ENCODE assay signal across 22 cellular contexts in the genomic region with DNA sequence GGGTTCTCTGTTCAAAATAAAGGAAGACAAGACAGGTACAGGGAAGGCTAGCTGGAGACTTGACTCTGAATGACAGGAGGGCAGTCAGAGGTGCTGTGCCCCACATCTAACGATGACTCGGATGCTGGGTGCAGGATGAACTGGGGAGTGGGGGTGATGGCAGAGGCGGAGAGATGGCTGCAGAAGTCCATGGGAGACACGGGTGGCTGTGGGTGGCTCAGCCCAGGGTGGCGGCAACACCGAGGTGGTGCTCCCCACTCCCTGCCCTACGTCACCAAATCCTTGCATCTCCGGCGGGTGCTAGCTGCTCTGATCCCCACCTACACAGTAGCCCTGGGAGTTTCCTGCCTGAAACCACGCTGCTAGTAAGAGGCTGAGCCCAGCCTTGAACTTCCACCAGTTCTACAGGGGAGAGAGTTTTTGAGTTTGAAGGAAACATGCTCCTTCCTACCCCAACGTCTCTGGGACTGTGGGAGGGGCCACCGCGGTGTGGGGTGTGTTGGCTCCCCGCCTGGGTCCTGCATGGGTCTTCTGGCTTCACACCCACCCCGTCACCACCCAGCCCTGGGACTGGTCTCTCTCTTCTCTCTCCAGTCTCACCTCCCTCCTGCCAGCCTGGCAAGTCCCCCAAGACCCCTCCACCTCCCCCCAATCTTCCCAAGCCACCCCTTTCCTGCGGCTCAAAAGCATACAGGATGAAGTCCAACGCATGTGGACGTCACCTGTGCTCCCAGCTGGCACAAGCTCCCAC. TPM values are rescaled to one million over a fixed set of nuclear protein-coding genes. Genes with fewer than 3 reads are reported as not detected.
"Had no signal": no experiment of that assay in that cellular context is flagged by ENCODE, and none has a peak within 500 bp of the region (broad histone marks: within the 10 kb centered on the region; RNA-seq: fewer than 3 reads in every experiment).

No MANE protein-coding gene starts in this region.

- H3K4me3 Mint-ChIP-seq: activated B cell treated with CpG ODN at 0.5 μM for 24 hours; mesothelial cell of epicardium; stimulated activated naive B cell treated with anti-CD40 and anti-IgM and Interleukin-4, amounts not matched to agents 10 μg/mL and 1 μg/mL and 100 μg/mL, for 72 hours had no signal

- H3K4me3 ChIP-seq: esophagus muscularis mucosa, heart right ventricle, right atrium auricular region, SJCRH30, thyroid gland, upper lobe of left lung, vagina had no signal

- H3K4me1 ChIP-seq: foreskin keratinocyte, heart right ventricle, parathyroid adenoma, SJCRH30, vagina had no signal

- H2AFZ ChIP-seq: parathyroid adenoma had no signal

- H3K27ac ChIP-seq: esophagus muscularis mucosa, foreskin keratinocyte, heart right ventricle, parathyroid adenoma, right atrium auricular region, SJCRH30, thyroid gland, upper lobe of left lung, vagina had no signal

- H3K27ac Mint-ChIP-seq: activated B cell treated with CpG ODN at 0.5 μM for 24 hours; activated naive CD4-positive, alpha-beta T cell treated with anti-CD3 and anti-CD28 coated beads, Interleukin-2, amount 50 U/mL, for 24 hours; mesothelial cell of epicardium; stimulated activated naive B cell treated with anti-CD40 and anti-IgM and Interleukin-4, amounts not matched to agents 10 μg/mL and 1 μg/mL and 100 μg/mL, for 72 hours had no signal

- H3K4me1 Mint-ChIP-seq: mesothelial cell of epicardium had no signal

- H3K36me3 Mint-ChIP-seq: activated naive CD4-positive, alpha-beta T cell treated with anti-CD3 and anti-CD28 coated beads, Interleukin-2, amount 50 U/mL, for 24 hours; mesothelial cell of epicardium; naive B cell; stimulated activated naive B cell treated with anti-CD40 and anti-IgM and Interleukin-4, amounts not matched to agents 10 μg/mL and 1 μg/mL and 100 μg/mL, for 72 hours had no signal

- DNase-seq: activated B cell treated with CpG ODN at 0.5 μM for 24 hours; dermis blood vessel endothelial cell; effector CD4-positive, alpha-beta T cell; foreskin keratinocyte; heart right ventricle; naive B cell; SJCRH30; stimulated activated CD8-positive, alpha-beta memory T cell treated with anti-CD3 and anti-CD28 coated beads, Interleukin-4, amount 100 ng/mL, for 48 hours; stimulated activated naive B cell treated with anti-CD40 and anti-IgM and Interleukin-4, amounts not matched to agents 10 μg/mL and 1 μg/mL and 100 μg/mL, for 72 hours; thyroid gland; upper lobe of left lung had no signal

- H3K9me3 Mint-ChIP-seq: activated B cell treated with CpG ODN at 0.5 μM for 24 hours; activated naive CD4-positive, alpha-beta T cell treated with anti-CD3 and anti-CD28 coated beads, Interleukin-2, amount 50 U/mL, for 24 hours; mesothelial cell of epicardium; naive B cell; stimulated activated naive B cell treated with anti-CD40 and anti-IgM and Interleukin-4, amounts not matched to agents 10 μg/mL and 1 μg/mL and 100 μg/mL, for 72 hours had no signal

- H3K36me3 ChIP-seq: esophagus muscularis mucosa, heart right ventricle, right atrium auricular region, SJCRH30, thyroid gland, upper lobe of left lung, vagina had no signal

- H3K27me3 ChIP-seq: SJCRH30, thyroid gland had no signal

- ATAC-seq: foreskin keratinocyte, heart right ventricle, SK-N-SH treated with all-trans-retinoic acid at 6 μM for 48 hours had no signal

- H3K9ac ChIP-seq: parathyroid adenoma had no signal

- H3K9me3 ChIP-seq: esophagus muscularis mucosa, heart right ventricle, right atrium auricular region, SJCRH30, thyroid gland, upper lobe of left lung, vagina had no signal

RNA-seq across cellular contexts. Expression of a gene that starts 4.5 kb away (rescaled TPM):
- total RNA-seq: activated B cell treated with CpG ODN at 0.5 μM for 24 hours, bronchial epithelial cell, dermis blood vessel endothelial cell, foreskin keratinocyte, glomerular endothelial cell, kidney epithelial cell, pulmonary artery endothelial cell, SJCRH30, thyroid gland, vagina had no signal
- polyA plus RNA-seq: foreskin keratinocyte, heart right ventricle had no signal
